In the genomic region with DNA sequence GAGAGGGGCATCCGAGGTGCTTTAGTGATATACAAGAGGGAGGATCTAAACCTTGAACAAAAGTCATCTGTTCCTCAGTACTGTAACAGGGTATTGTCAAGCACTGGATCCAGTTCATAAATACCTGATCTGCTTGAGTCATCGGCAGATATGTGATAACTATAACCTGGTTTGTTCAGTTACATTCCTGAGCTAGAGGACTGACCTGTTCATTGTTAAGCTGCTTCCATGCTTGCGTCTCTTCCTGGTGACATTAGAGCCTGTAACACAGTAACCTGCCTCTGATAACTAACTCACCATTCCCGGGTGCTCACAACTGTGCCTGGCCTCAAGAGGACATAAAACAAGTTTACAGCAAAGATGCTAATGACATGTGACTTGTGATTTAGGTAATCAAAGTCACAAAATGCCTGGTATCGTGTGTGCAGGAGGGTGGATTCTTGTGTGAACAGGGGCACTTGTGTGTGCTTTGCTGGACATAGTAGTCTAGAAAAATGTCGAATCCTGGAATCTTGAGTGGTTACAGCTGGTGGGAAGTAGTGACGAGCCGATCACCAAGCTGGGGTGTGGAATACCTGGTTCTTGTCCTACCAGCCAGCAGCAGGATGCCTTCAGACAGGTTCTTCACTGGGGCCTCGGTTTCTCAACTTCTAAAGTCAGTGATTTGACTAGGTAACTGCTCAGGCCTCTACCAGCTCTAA, we compare ENCODE assay signal across 1 cellular context.
TF ChIP-seq lines count a peak whose summit lies in the region.

No MANE protein-coding gene starts in this region.

TF ChIP-seq in A549, 52 proteins besides CTCF, POLR2A, EP300 and RAD21 (continued from another document):
- TF ChIP-seq, protein P1, sequence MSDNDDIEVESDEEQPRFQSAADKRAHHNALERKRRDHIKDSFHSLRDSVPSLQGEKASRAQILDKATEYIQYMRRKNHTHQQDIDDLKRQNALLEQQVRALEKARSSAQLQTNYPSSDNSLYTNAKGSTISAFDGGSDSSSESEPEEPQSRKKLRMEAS (IDR thresholded peaks at IDR 0.05): no peak
- TF ChIP-seq ZFP36 (IDR thresholded peaks at IDR 0.05; ENCODE audit: borderline replicate concordance, partially characterized antibody) (no peak), NR3C1 (IDR thresholded peaks at IDR 0.05) (no peak), HOXB5 (CRISPR knock-in tag; IDR thresholded peaks at IDR 0.05) (no peak), TFCP2L1 (CRISPR knock-in tag; IDR thresholded peaks at IDR 0.05) (no peak)
